1 cellular context compared by ENCODE assay signal in the genomic region with DNA sequence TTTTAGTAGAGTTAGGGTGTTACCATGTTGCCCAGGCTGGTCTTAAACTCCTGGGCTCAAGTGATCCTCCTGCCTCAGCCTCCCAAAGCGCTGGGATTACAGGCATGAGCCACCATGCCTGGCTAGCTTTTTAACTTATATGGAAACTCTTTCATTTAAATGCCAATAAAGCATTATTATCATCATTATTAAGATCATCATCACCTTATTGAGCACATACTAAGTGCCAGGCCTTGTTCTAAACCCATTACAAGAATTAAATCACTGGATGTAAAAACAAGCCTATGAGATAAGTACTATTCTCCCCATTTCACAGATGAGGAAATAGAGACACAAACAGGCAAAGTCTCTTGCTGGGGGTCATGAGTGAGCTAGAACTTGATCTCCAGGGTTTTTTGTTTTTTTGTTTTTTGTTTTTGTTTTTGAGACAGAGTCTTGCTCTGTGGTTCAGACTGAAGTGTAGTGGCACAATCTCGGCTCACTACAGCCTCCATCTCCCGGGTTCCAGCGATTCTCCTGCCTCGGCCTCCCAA.
TF ChIP-seq lines count a peak whose summit lies in the region.

No MANE protein-coding gene starts in this region.

TF ChIP-seq in K562, 482 proteins besides CTCF, POLR2A, EP300 and RAD21:
- no peak for TF ChIP-seq TBL1XR1 (IDR thresholded peaks at IDR 0.05; ENCODE audit: low read length in 2 of 2)
- TF ChIP-seq FOSL1 (tag; conservative IDR thresholded peaks at IDR 0.05) = no peak
- TF ChIP-seq RBM25 (IDR thresholded peaks at IDR 0.05; ENCODE audit: low read depth, low read length, severe bottlenecking) = peak; percentile 95
- no peak for TF ChIP-seq ESRRB (CRISPR knock-in tag; IDR thresholded peaks at IDR 0.05; ENCODE audit: borderline replicate concordance)
- TF ChIP-seq ZNF12 (CRISPR knock-in tag; IDR thresholded peaks at IDR 0.05) = no peak
- TF ChIP-seq, protein P1, sequence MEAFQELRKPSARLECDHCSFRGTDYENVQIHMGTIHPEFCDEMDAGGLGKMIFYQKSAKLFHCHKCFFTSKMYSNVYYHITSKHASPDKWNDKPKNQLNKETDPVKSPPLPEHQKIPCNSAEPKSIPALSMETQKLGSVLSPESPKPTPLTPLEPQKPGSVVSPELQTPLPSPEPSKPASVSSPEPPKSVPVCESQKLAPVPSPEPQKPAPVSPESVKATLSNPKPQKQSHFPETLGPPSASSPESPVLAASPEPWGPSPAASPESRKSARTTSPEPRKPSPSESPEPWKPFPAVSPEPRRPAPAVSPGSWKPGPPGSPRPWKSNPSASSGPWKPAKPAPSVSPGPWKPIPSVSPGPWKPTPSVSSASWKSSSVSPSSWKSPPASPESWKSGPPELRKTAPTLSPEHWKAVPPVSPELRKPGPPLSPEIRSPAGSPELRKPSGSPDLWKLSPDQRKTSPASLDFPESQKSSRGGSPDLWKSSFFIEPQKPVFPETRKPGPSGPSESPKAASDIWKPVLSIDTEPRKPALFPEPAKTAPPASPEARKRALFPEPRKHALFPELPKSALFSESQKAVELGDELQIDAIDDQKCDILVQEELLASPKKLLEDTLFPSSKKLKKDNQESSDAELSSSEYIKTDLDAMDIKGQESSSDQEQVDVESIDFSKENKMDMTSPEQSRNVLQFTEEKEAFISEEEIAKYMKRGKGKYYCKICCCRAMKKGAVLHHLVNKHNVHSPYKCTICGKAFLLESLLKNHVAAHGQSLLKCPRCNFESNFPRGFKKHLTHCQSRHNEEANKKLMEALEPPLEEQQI (IDR thresholded peaks at IDR 0.05) = no peak
- TF ChIP-seq RCOR1 (IDR thresholded peaks at IDR 0.05; ENCODE audit: borderline replicate concordance in 1 of 2, low read depth in 2 of 2, low read length in 2 of 2) = 0 out of 4 replicates have a peak, but pooled peaks of 1 of the 2 experiments have one; percentile 6
- no peak for TF ChIP-seq MTA1 (IDR thresholded peaks at IDR 0.05; ENCODE audit: borderline replicate concordance)
- TF ChIP-seq PHB (CRISPR knock-in tag; IDR thresholded peaks at IDR 0.05) = no peak
- TF ChIP-seq, protein P2, sequence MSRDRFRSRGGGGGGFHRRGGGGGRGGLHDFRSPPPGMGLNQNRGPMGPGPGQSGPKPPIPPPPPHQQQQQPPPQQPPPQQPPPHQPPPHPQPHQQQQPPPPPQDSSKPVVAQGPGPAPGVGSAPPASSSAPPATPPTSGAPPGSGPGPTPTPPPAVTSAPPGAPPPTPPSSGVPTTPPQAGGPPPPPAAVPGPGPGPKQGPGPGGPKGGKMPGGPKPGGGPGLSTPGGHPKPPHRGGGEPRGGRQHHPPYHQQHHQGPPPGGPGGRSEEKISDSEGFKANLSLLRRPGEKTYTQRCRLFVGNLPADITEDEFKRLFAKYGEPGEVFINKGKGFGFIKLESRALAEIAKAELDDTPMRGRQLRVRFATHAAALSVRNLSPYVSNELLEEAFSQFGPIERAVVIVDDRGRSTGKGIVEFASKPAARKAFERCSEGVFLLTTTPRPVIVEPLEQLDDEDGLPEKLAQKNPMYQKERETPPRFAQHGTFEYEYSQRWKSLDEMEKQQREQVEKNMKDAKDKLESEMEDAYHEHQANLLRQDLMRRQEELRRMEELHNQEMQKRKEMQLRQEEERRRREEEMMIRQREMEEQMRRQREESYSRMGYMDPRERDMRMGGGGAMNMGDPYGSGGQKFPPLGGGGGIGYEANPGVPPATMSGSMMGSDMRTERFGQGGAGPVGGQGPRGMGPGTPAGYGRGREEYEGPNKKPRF (IDR thresholded peaks at IDR 0.05; ENCODE audit: low read depth, low read length) = no peak
- no peak for TF ChIP-seq CCAR2 (IDR thresholded peaks at IDR 0.05; ENCODE audit: low read depth, low read length)
- no peak for TF ChIP-seq CBX3 (IDR thresholded peaks at IDR 0.05; ENCODE audit: borderline replicate concordance in 1 of 2, low read length in 2 of 2)
- TF ChIP-seq HDAC2 (IDR thresholded peaks at IDR 0.05) = peak; percentile 28; the same call in 1 of the 2 replicates
- TF ChIP-seq KAT2B (IDR thresholded peaks at IDR 0.05; ENCODE audit: low read depth, low read length) = no peak
- TF ChIP-seq SUPT5H (IDR thresholded peaks at IDR 0.05) = no peak
- TF ChIP-seq NCOA4 (IDR thresholded peaks at IDR 0.05; ENCODE audit: partially characterized antibody) = no peak
- TF ChIP-seq SIRT6 (IDR thresholded peaks at IDR 0.05; ENCODE audit: low read depth, low read length) = no peak
- no peak for TF ChIP-seq ZNF639 (CRISPR knock-in tag; conservative IDR thresholded peaks at IDR 0.05 in 1 of 2, IDR thresholded peaks at IDR 0.05 in 1 of 2)
- TF ChIP-seq ZNF311 (CRISPR knock-in tag; IDR thresholded peaks at IDR 0.05) = no peak
- no peak for TF ChIP-seq NFATC3 (IDR thresholded peaks at IDR 0.05)
- TF ChIP-seq ZSCAN29 (IDR thresholded peaks at IDR 0.05) = no peak
- no peak for TF ChIP-seq BACH1 (tag; IDR thresholded peaks at IDR 0.05)
- no peak for TF ChIP-seq MYNN (IDR thresholded peaks at IDR 0.05)
- no peak for TF ChIP-seq MYNN (CRISPR knock-in tag; IDR thresholded peaks at IDR 0.05)
- TF ChIP-seq FOXA3 (CRISPR knock-in tag; conservative IDR thresholded peaks at IDR 0.05 in 1 of 2, IDR thresholded peaks at IDR 0.05 in 1 of 2) = no peak
- no peak for TF ChIP-seq HNRNPH1 (optimal IDR thresholded peaks at IDR 0.05; ENCODE audit: low read depth, low read length)
- TF ChIP-seq SMC3 (conservative IDR thresholded peaks at IDR 0.05; ENCODE audit: insufficient read depth, low read depth, low read length) = no peak
- no peak for TF ChIP-seq ELF4 (CRISPR knock-in tag; IDR thresholded peaks at IDR 0.05)
- TF ChIP-seq CBX2 (IDR thresholded peaks at IDR 0.05; ENCODE audit: insufficient read depth, low read length, poor library complexity, severe bottlenecking) = no peak
- peak; percentile 90 for TF ChIP-seq BCOR (IDR thresholded peaks at IDR 0.05)
- no peak for TF ChIP-seq POLR3A (IDR thresholded peaks at IDR 0.05; ENCODE audit: borderline replicate concordance, extremely low read depth, insufficient read depth, insufficient read length)
- no peak for TF ChIP-seq TRIM25 (IDR thresholded peaks at IDR 0.05; ENCODE audit: borderline replicate concordance)
- no peak for TF ChIP-seq CREBBP (IDR thresholded peaks at IDR 0.05; ENCODE audit: low read depth, low read length)
- no peak for TF ChIP-seq PCBP2 (IDR thresholded peaks at IDR 0.05; ENCODE audit: low read depth, low read length, poor library complexity, severe bottlenecking)
- TF ChIP-seq NELFE (IDR thresholded peaks at IDR 0.05; ENCODE audit: insufficient read depth, insufficient read length) = no peak
- no peak for TF ChIP-seq NFIX (CRISPR knock-in tag; IDR thresholded peaks at IDR 0.05; ENCODE audit: low read depth)
- no peak for TF ChIP-seq LARP7 (IDR thresholded peaks at IDR 0.05)
- TF ChIP-seq ADNP (tag; IDR thresholded peaks at IDR 0.05) = 0 out of 2 replicates have a peak, but pooled peaks have one; percentile 14
- no peak for TF ChIP-seq MTF1 (CRISPR knock-in tag; IDR thresholded peaks at IDR 0.05; ENCODE audit: borderline replicate concordance)
- peak; percentile 32 to 48; a peak in 1 of 4 replicates for TF ChIP-seq KDM1A (IDR thresholded peaks at IDR 0.05)
- no peak for TF ChIP-seq NKRF (IDR thresholded peaks at IDR 0.05; ENCODE audit: borderline replicate concordance)
- TF ChIP-seq TFAP4 (CRISPR knock-in tag; IDR thresholded peaks at IDR 0.05; ENCODE audit: borderline replicate concordance) = no peak
- TF ChIP-seq ZNF785 (CRISPR knock-in tag; IDR thresholded peaks at IDR 0.05) = no peak
- TF ChIP-seq ZBTB7A (IDR thresholded peaks at IDR 0.05; ENCODE audit: borderline replicate concordance, control insufficient read depth, low read depth, low read length) = no peak
- no peak for TF ChIP-seq FOS (IDR thresholded peaks at IDR 0.05; ENCODE audit: extremely low read depth, insufficient read length)
